In genomic region chr6:32083812-32084768, GRCh38 we compare ENCODE assay signal across 17 cellular contexts. TPM values are rescaled to one million over a fixed set of nuclear protein-coding genes. Genes with fewer than 3 reads are reported as not detected.
DNase-seq lines count a peak whose midpoint lies in the region; ATAC-seq and TF ChIP-seq lines count a peak whose summit lies in the region.
"Had no signal": no experiment of that assay in that cellular context is flagged by ENCODE, and none has a peak within 500 bp of the region (broad histone marks: within the 10 kb centered on the region; RNA-seq: fewer than 3 reads in every experiment).

No MANE protein-coding gene starts in this region.

- no peaks in the 10 kb centered on the region for H3K9me3 ChIP-seq in mammary epithelial cell (replicated peaks; ENCODE audit: insufficient read depth, low read length)
- H3K9me3 ChIP-seq in esophagus squamous epithelium: no peaks in the 10 kb centered on the region
- H3K9me3 ChIP-seq in vagina: no peaks in the 10 kb centered on the region
- no peaks in the 10 kb centered on the region for H3K9me3 ChIP-seq in prostate gland
- H3K9me3 ChIP-seq: SJSA1 had no signal

- dilution Hi-C loops in mammary epithelial cell (cut with HindIII; ENCODE audit: low sequenced_read_pairs): no loop called here

- H3K27me3 Mint-ChIP-seq in MCF 10A (ENCODE audit: insufficient read depth, unreplicated experiment): peaks cover 4% of the 10 kb centered on the region

- DNase-seq in MCF 10A (ENCODE audit: unreplicated experiment): no peak
- no peak for DNase-seq in mammary epithelial cell
- DNase-seq in esophagus squamous epithelium (lab: John Stamatoyannopoulos, UW): no peak
- peak; percentile 61 for DNase-seq in sciatic nerve (ENCODE audit: low spot score)
- no peak for DNase-seq in vagina (ENCODE audit: extremely low spot score in 2 of 2)
- no peak for DNase-seq in central memory CD4-positive, alpha-beta T cell
- DNase-seq in prostate gland (ENCODE audit: low spot score): no peak
- DNase-seq: CD8-positive, alpha-beta T cell; HFFc6; NCI-H1092 treated with DMSO at 0.1 percent for 48 hours; NCI-H187 treated with DMSO at 0.1 percent for 48 hours; NCI-H446 treated with DMSO at 0.1 percent for 48 hours; NCI-H82 had no signal

- 91% methylated on average over 22 of the region's 22 CpGs for WGBS in mammary epithelial cell (ENCODE audit: low coverage, missing lambda C conversion rate)
- WGBS in esophagus squamous epithelium, 2 donors: 85 to 87% methylated on average over 8 to 10 of the region's 22 CpGs
- 90% methylated on average over 22 of the region's 22 CpGs for WGBS in prostate gland

- no peaks in the 10 kb centered on the region for H3K36me3 ChIP-seq in mammary epithelial cell (ENCODE audit: insufficient read depth, low read length)
- H3K36me3 ChIP-seq in esophagus squamous epithelium: peaks cover 0 to 11% (median 0%) of the 10 kb centered on the region in 3 donors
- peaks cover 0 to 16% of the 10 kb centered on the region in 2 donors for H3K36me3 ChIP-seq in vagina
- H3K36me3 ChIP-seq in prostate gland: no peaks in the 10 kb centered on the region
- H3K36me3 ChIP-seq: SJSA1 had no signal

- H3K4me3 ChIP-seq in mammary epithelial cell (replicated peaks in 1 of 3; ENCODE audit: insufficient read depth in 1 of 3, low read depth in 2 of 3, low read length in 3 of 3) (no peak overlapping the region), esophagus squamous epithelium (no peak overlapping the region), vagina (no peak overlapping the region), prostate gland (no peak overlapping the region)
- H3K4me3 ChIP-seq: SJSA1 had no signal

- H3K4me1 ChIP-seq in mammary epithelial cell (ENCODE audit: insufficient read depth, low read length) (peaks cover 21% of the 10 kb centered on the region), esophagus squamous epithelium (peaks cover 15 to 77% (median 36%) of the 10 kb centered on the region in 3 donors), vagina (peaks cover 56% of the 10 kb centered on the region), prostate gland (replicated peaks) (no peaks in the 10 kb centered on the region)

- TF ChIP-seq POLR2A in esophagus squamous epithelium (IDR thresholded peaks at IDR 0.05) (no peak), vagina (IDR thresholded peaks at IDR 0.05) (no peak), prostate gland (IDR thresholded peaks at IDR 0.05) (no peak)

- H3K36me3 Mint-ChIP-seq in MCF 10A (ENCODE audit: insufficient read depth, unreplicated experiment): peaks cover 11% of the 10 kb centered on the region

- no peak overlapping the region for H3K9ac ChIP-seq in mammary epithelial cell (ENCODE audit: insufficient read depth, low read length)

- no peaks in the 10 kb centered on the region for H3K79me2 ChIP-seq in mammary epithelial cell (ENCODE audit: insufficient read depth, low read length)

- H3K27me3 ChIP-seq in mammary epithelial cell (ENCODE audit: insufficient read depth, low read length) (peaks cover 14% of the 10 kb centered on the region), esophagus squamous epithelium (peaks cover 0 to 37% (median 0%) of the 10 kb centered on the region in 4 donors), vagina (no peaks in the 10 kb centered on the region), prostate gland (replicated peaks; ENCODE audit: insufficient read depth) (no peaks in the 10 kb centered on the region)

- H4K20me1 ChIP-seq in mammary epithelial cell (ENCODE audit: insufficient read depth, low read length): no peaks in the 10 kb centered on the region

- POLR2A ChIA-PET in MCF 10A (lab: Yijun Ruan, JAX): interaction anchor here (1.0 to 2.2 kb wide), 3 partner anchors 9 to 112 kb away, joined by 3 to 7 read pairs (median 7); partner anchors contain the start of gene DXO

- CTCF ChIA-PET in MCF 10A (lab: Yijun Ruan, JAX) (interaction anchor here (0.5 to 2.2 kb wide), 5 partner anchors 14 to 485 kb away, joined by 3 to 9 read pairs (median 6); no protein-coding TSS in a partner anchor), mammary epithelial cell (lab: Charles Lee; ENCODE audit: low non-redundant PET) (interaction anchor here (0.6 kb wide), 1 partner anchor 997 kb away, joined by 3 read pairs; no protein-coding TSS in a partner anchor)

- no TSS peak for BruUV-seq in MCF 10A (replicated peaks; lab: Mats Ljungman, UMichigan)
- BruUV-seq in mammary epithelial cell (replicated peaks; lab: Mats Ljungman, UMichigan): no TSS peak

- no peak overlapping the region for H2AFZ ChIP-seq in mammary epithelial cell (ENCODE audit: low read depth, low read length)

- H3K4me3 Mint-ChIP-seq in MCF 10A (ENCODE audit: unreplicated experiment): no peak overlapping the region
- H3K4me3 Mint-ChIP-seq: CD8-positive, alpha-beta T cell had no signal

- no peak overlapping the region for H3K4me2 ChIP-seq in mammary epithelial cell (ENCODE audit: insufficient read depth, low read depth, low read length)

- ATAC-seq in sciatic nerve (no peak), HG02840 (IDR thresholded peaks at IDR 0.05; ENCODE audit: low FRiP score, unreplicated experiment) (no peak)
- ATAC-seq: CD8-positive, alpha-beta T cell had no signal

- H3K27ac ChIP-seq in mammary epithelial cell (ENCODE audit: insufficient read depth, low read depth, low read length): no peak overlapping the region
- peak overlapping the region; percentile 16 to 83 (median 58) for H3K27ac ChIP-seq in esophagus squamous epithelium
- H3K27ac ChIP-seq in vagina: peak overlapping the region; percentile 90
- no peak overlapping the region for H3K27ac ChIP-seq in prostate gland
- H3K27ac ChIP-seq: 22Rv1, SJSA1 had no signal

- intact Hi-C loops in MCF 10A (cut with micrococcal nuclease): no loop called here
- intact Hi-C loops in mammary epithelial cell (cut with micrococcal nuclease): no loop called here
- intact Hi-C loops in esophagus squamous epithelium (cut with DNase I): no loop called here
- intact Hi-C loops in sciatic nerve (cut with DNase I): no loop called here
- intact Hi-C loops in vagina (cut with DNase I): loop anchor here (2.0 kb wide), 1 partner anchor 37 kb away; no protein-coding TSS in a partner anchor
- intact Hi-C loops in prostate gland (cut with DNase I): no loop called here

- TF ChIP-seq CTCF in MCF 10A (IDR thresholded peaks at IDR 0.05; ENCODE audit: unreplicated experiment): no peak
- no peak for TF ChIP-seq CTCF in mammary epithelial cell (conservative IDR thresholded peaks at IDR 0.05 in 1 of 2, IDR thresholded peaks at IDR 0.05 in 1 of 2; ENCODE audit: extremely low read depth in 1 of 2, insufficient read depth in 1 of 2, low read depth in 1 of 2, low read length in 2 of 2)
- TF ChIP-seq CTCF in esophagus squamous epithelium (IDR thresholded peaks at IDR 0.05): no peak
- no peak for TF ChIP-seq CTCF in vagina (IDR thresholded peaks at IDR 0.05)
- no peak for TF ChIP-seq CTCF in prostate gland (IDR thresholded peaks at IDR 0.05)

- H3K4me1 Mint-ChIP-seq in MCF 10A (ENCODE audit: insufficient read depth, unreplicated experiment): peaks cover 59% of the 10 kb centered on the region

- in situ Hi-C loops in mammary epithelial cell (cut with MboI; ENCODE audit: low sequenced_read_pairs in 2 of 2): no loop called here

- peak overlapping the region; percentile 67 for H3K27ac Mint-ChIP-seq in MCF 10A (ENCODE audit: low read depth, unreplicated experiment)
- H3K27ac Mint-ChIP-seq: CD8-positive, alpha-beta T cell had no signal

- H3K9me3 Mint-ChIP-seq in MCF 10A (ENCODE audit: unreplicated experiment): no peaks in the 10 kb centered on the region
- H3K9me3 Mint-ChIP-seq: CD8-positive, alpha-beta T cell; HFFc6 had no signal

RNA-seq across cellular contexts. Expression of gene TNXB, which starts 25.0 kb away (rescaled TPM):
- total RNA-seq in MCF 10A (2022): 3.0 and 4.3 TPM in 2 replicates
- total RNA-seq in mammary epithelial cell: under 1 TPM; 0.17 to 0.82 TPM
- polyA plus RNA-seq in mammary epithelial cell: 0.16 TPM
- polyA minus RNA-seq in mammary epithelial cell: not detected
- total RNA-seq in esophagus squamous epithelium: 100 to 1,000 TPM in 1 of 4 donors, 10 to 100 TPM in 3; 10.5 to 102 (median 31.0) TPM
- 423 TPM for total RNA-seq in sciatic nerve
- total RNA-seq in vagina: 207 TPM
- 10 to 100 TPM; 18.5 to 29.1 TPM for total RNA-seq in prostate gland

RNA-seq across cellular contexts. Expression of gene ATF6B, which starts 44.0 kb away (rescaled TPM):
- total RNA-seq in MCF 10A (2022): 65.6 and 86.5 TPM in 2 replicates
- 10 to 100 TPM; 20.3 to 69.0 TPM for total RNA-seq in mammary epithelial cell
- polyA plus RNA-seq in mammary epithelial cell: 41.5 TPM
- polyA minus RNA-seq in mammary epithelial cell: 97.4 TPM
- 10 to 100 TPM; 27.3 to 45.4 (median 30.0) TPM for total RNA-seq in esophagus squamous epithelium
- 88.4 TPM for total RNA-seq in sciatic nerve
- 76.6 TPM for total RNA-seq in vagina
- total RNA-seq in prostate gland: 100 to 1,000 TPM in 1 of 2 donors, 10 to 100 TPM in 1; 70.6 to 132 TPM

RNA-seq across cellular contexts. Expression of gene CYP21A2, which starts 45.9 kb away (rescaled TPM):
- total RNA-seq in MCF 10A (2022) (0.33 and 0.88 TPM in 2 replicates), mammary epithelial cell (under 1 TPM in 1 of 2 donors, not detected in 1; 0.17 TPM), esophagus squamous epithelium (under 1 TPM in 1 of 4 donors, not detected in 3; 0.22 TPM), sciatic nerve (6.1 TPM), vagina (9.3 TPM), prostate gland (1 to 10 TPM in 1 of 2 donors, under 1 TPM in 1; 0.59 to 2.7 TPM)
- not detected for polyA plus RNA-seq in mammary epithelial cell
- not detected for polyA minus RNA-seq in mammary epithelial cell
- total RNA-seq: M059J, SJSA1 had no signal

RNA-seq across cellular contexts. Expression of gene FKBPL, which starts 46.0 kb away (rescaled TPM):
- total RNA-seq in MCF 10A (2022): 4.8 and 5.8 TPM in 2 replicates
- 1 to 10 TPM; 4.7 to 5.7 TPM for total RNA-seq in mammary epithelial cell
- polyA plus RNA-seq in mammary epithelial cell: 5.6 TPM
- 1.2 TPM for polyA minus RNA-seq in mammary epithelial cell
- total RNA-seq in esophagus squamous epithelium: 10 to 100 TPM in 1 of 4 donors, 1 to 10 TPM in 3; 5.9 to 16.7 (median 6.8) TPM
- 2.8 TPM for total RNA-seq in sciatic nerve
- total RNA-seq in vagina: 2.7 TPM
- 1 to 10 TPM; 3.6 to 6.9 TPM for total RNA-seq in prostate gland

Comparison
In these comparisons a context has a peak if more than half of its experiments do, and no peak if none do; other contexts are left out.
1. H3K27ac ChIP-seq: peak in esophagus squamous epithelium (4 of 4) and vagina (single experiment); none in mammary epithelial cell (single experiment) and prostate gland (0 of 2).